Comparison of ENCODE assay signal across 32 cellular contexts in genomic region chr9:80906728-80907127, GRCh38.
"Had no signal": no experiment of that assay in that cellular context is flagged by ENCODE, and none has a peak within 500 bp of the region (broad histone marks: within the 10 kb centered on the region; RNA-seq: fewer than 3 reads in every experiment).

No MANE protein-coding gene starts in this region.

- H3K4me3 ChIP-seq: adrenal gland, ascending aorta, body of pancreas, breast epithelium, cardiac muscle cell had no signal

- H3K36me3 ChIP-seq: adrenal gland, ascending aorta, brain microvascular endothelial cell, breast epithelium, cardiac muscle cell had no signal

- H3K27ac ChIP-seq: adrenal gland, ascending aorta, body of pancreas, brain microvascular endothelial cell, breast epithelium, cardiac muscle cell had no signal

- H3K4me1 ChIP-seq: adrenal gland, ascending aorta, body of pancreas, breast epithelium had no signal

- DNase-seq: activated effector memory CD4-positive, alpha-beta T cell treated with anti-CD3 and anti-CD28 coated beads, Interleukin-2, amount 50 U/mL, for 16 hours; activated effector memory CD4-positive, alpha-beta T cell treated with Interleukin-2 at 50 U/mL for 16 hours; activated gamma-delta T cell; activated gamma-delta T cell treated with Interleukin-2 at 50 U/mL for 16 hours; activated naive CD4-positive, alpha-beta T cell; activated naive CD4-positive, alpha-beta T cell treated with anti-CD3 and anti-CD28 coated beads for 36 hours; activated naive CD4-positive, alpha-beta T cell treated with anti-CD3 and anti-CD28 coated beads, Interleukin-2, amount 10 ng/mL, durations not matched to agents 7 days and 5 days; activated naive CD4-positive, alpha-beta T cell treated with anti-CD3 and anti-CD28 coated beads, Interleukin-2, amount 50 U/mL, for 16 hours; activated naive CD4-positive, alpha-beta T cell treated with Interleukin-2 at 50 U/mL for 16 hours; activated naive CD8-positive, alpha-beta T cell treated with anti-CD3 and anti-CD28 coated beads for 36 hours; activated naive CD8-positive, alpha-beta T cell treated with anti-CD3 and anti-CD28 coated beads, Interleukin-2, amount 10 ng/mL, durations not matched to agents 7 days and 5 days; activated naive CD8-positive, alpha-beta T cell treated with anti-CD3 and anti-CD28 coated beads, Interleukin-2, amount 50 U/mL, for 24 hours; activated T-cell treated with anti-CD3 and anti-CD28 coated beads, Interleukin-2, amount 50 U/mL, for 24 hours; activated T-cell treated with anti-CD3 and anti-CD28 coated beads, Interleukin-2, amount 50 U/mL, for 4 hours; activated T-cell treated with anti-CD3 and anti-CD28 coated beads, Interleukin-2, amount 50 U/mL, for 48 hours; activated T-cell treated with anti-CD3 and anti-CD28 coated beads, Interleukin-2, amount 50 U/mL, for 72 hours; adrenal gland; amniotic stem cell; amygdala; anterior cingulate cortex; body of pancreas; brain microvascular endothelial cell; caudate nucleus; central memory CD4-positive, alpha-beta T cell; cerebellar nuclear complex had no signal

- H3K9me3 ChIP-seq: adrenal gland, ascending aorta, body of pancreas, breast epithelium had no signal

- ATAC-seq: activated naive CD4-positive, alpha-beta T cell treated with anti-CD3 and anti-CD28 coated beads, Interleukin-2, amount 50 U/mL, for 72 hours; activated naive CD8-positive, alpha-beta T cell treated with anti-CD3 and anti-CD28 coated beads, Interleukin-2, amount 50 U/mL, for 24 hours; activated T-cell treated with anti-CD3 and anti-CD28 coated beads, Interleukin-2, amount 50 U/mL, for 4 hours; activated T-cell treated with anti-CD3 and anti-CD28 coated beads, Interleukin-2, amount 50 U/mL, for 72 hours; activated T-helper 17 cell treated with anti-CD3 and anti-CD28 coated beads, Interleukin-2, amount 50 U/mL, for 72 hours; body of pancreas had no signal

- FAIRE-seq: astrocyte, bronchial epithelial cell had no signal
